Comparison of ENCODE assay signal across 8 cellular contexts in the genomic region with DNA sequence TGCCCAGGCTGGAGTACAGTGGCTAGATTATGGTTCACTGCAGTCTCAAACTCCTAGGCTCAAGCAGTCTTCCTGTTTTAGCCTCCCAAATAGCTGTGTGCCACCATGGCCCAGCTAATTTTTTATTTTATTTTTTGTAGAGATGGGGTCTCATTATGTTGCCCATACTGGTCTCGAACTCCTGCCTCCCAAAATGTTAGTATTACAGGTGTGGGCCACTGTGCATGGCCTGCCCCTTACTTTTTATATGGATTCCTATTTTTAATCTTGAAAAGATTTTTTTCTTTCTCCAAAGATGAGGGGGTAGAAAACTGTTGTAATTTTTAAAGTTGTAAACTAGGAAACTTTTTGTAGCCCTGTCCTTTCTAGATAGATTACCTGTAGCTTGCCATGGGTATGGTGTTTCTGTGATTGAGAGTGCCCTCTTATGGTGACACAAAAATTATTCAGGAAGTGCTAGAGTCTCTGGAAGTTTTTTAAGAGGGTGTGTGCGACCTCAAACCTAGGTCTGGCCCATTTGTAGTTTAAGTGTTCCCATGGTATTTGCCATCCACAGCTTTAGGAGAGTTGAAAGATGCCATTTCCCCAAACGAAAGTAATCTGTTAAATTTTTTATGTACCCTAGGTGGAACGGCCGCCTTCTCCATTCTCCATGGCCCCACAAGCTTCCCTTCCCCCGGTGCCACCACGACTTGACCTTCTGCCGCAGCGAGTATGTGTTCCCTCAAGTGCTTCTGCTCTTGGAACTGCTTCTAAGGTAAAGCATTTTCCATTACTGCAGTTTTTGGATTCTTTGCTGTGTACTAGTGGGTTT. TPM values are rescaled to one million over a fixed set of nuclear protein-coding genes. Genes with fewer than 3 reads are reported as not detected.
DNase-seq lines count a peak whose midpoint lies in the region; ATAC-seq and TF ChIP-seq lines count a peak whose summit lies in the region.

No MANE protein-coding gene starts in this region.

- H3K27ac ChIP-seq in VCaP (no peak overlapping the region), heart left ventricle (no peak overlapping the region)

- DNase-seq in Right ventricle myocardium superior = no peak
- DNase-seq in cardiac septum (ENCODE audit: low spot score) = no peak
- DNase-seq in Kasumi-1 (lab: John Stamatoyannopoulos, UW) = peak; percentile 69 to 71
- no peak for DNase-seq in heart left ventricle
- DNase-seq in epidermal melanocyte (ENCODE audit: insufficient read length, low spot score) = no peak

- no peak for TF ChIP-seq POLR2A in heart left ventricle (IDR thresholded peaks at IDR 0.05)

- H3K36me3 Mint-ChIP-seq in stimulated activated memory B cell treated with anti-CD40 and anti-IgM and Interleukin-4, amounts not matched to agents 10 μg/mL and 1 μg/mL and 100 μg/mL, for 72 hours = peaks cover 56% of the 10 kb centered on the region

- TF ChIP-seq CTCF in VCaP (conservative IDR thresholded peaks at IDR 0.05) (peak; percentile 80), heart left ventricle (IDR thresholded peaks at IDR 0.05) (peak; percentile 24 to 65 (median 46))

- H3K27ac Mint-ChIP-seq in stimulated activated memory B cell treated with anti-CD40 and anti-IgM and Interleukin-4, amounts not matched to agents 10 μg/mL and 1 μg/mL and 100 μg/mL, for 72 hours = no peak overlapping the region

- H3K27me3 ChIP-seq in heart left ventricle = no peaks in the 10 kb centered on the region

- peaks cover 0 to 7% (median 0%) of the 10 kb centered on the region in 12 donors for H3K4me1 ChIP-seq in heart left ventricle

- H3K9me3 Mint-ChIP-seq in stimulated activated memory B cell treated with anti-CD40 and anti-IgM and Interleukin-4, amounts not matched to agents 10 μg/mL and 1 μg/mL and 100 μg/mL, for 72 hours = no peaks in the 10 kb centered on the region

- WGBS in heart left ventricle, 4 donors = 67 to 70% (median 69%) methylated on average over 9 of the region's 9 CpGs

- H3K4me3 ChIP-seq in heart left ventricle = no peak overlapping the region

- ATAC-seq in Right ventricle myocardium superior (ENCODE audit: poor library complexity) (peak; percentile 58), heart left ventricle (peak; percentile 58 to 82 (median 63)), HG02938 (IDR thresholded peaks at IDR 0.05; ENCODE audit: unreplicated experiment) (no peak)
- peak; percentile 69 for ATAC-seq in stimulated activated memory B cell treated with anti-CD40 and anti-IgM and Interleukin-4, amounts not matched to agents 10 μg/mL and 1 μg/mL and 100 μg/mL, for 72 hours

- peaks cover 5% of the 10 kb centered on the region for H3K4me1 Mint-ChIP-seq in stimulated activated memory B cell treated with anti-CD40 and anti-IgM and Interleukin-4, amounts not matched to agents 10 μg/mL and 1 μg/mL and 100 μg/mL, for 72 hours

- H3K9me3 ChIP-seq in heart left ventricle = no peaks in the 10 kb centered on the region

- no peak overlapping the region for H3K4me3 Mint-ChIP-seq in stimulated activated memory B cell treated with anti-CD40 and anti-IgM and Interleukin-4, amounts not matched to agents 10 μg/mL and 1 μg/mL and 100 μg/mL, for 72 hours

- H3K27me3 Mint-ChIP-seq in stimulated activated memory B cell treated with anti-CD40 and anti-IgM and Interleukin-4, amounts not matched to agents 10 μg/mL and 1 μg/mL and 100 μg/mL, for 72 hours = no peaks in the 10 kb centered on the region

- intact Hi-C loops in Right ventricle myocardium superior (cut with DNase I) = no loop called here
- intact Hi-C loops in cardiac septum (cut with DNase I) = loop anchor here (5.0 kb wide), 1 partner anchor 77 kb away; a partner anchor contains a TSS
- intact Hi-C loops in heart left ventricle (cut with DNase I) = loop anchor here in 8 of 10 donors (2.0 to 10.0 kb wide), 7 partner anchors 72 to 150 kb away; a partner anchor contains a TSS

- H3K36me3 ChIP-seq in heart left ventricle = peaks cover 0 to 73% (median 49%) of the 10 kb centered on the region in 9 donors

RNA-seq across cellular contexts. Expression of a gene that starts 32.4 kb away (rescaled TPM):
- total RNA-seq in Right ventricle myocardium superior (41.9 TPM), cardiac septum (110 TPM), heart left ventricle (100 to 1,000 TPM in 6 of 9 donors, 10 to 100 TPM in 3; 46.7 to 380 (median 110) TPM)
- polyA plus RNA-seq in heart left ventricle = 100 to 1,000 TPM in 1 of 2 donors, 10 to 100 TPM in 1; 31.9 to 108 TPM

RNA-seq across cellular contexts. Expression of a gene that starts 49.8 kb away (rescaled TPM):
- total RNA-seq in Right ventricle myocardium superior (12.9 TPM), cardiac septum (10.7 TPM), heart left ventricle (10 to 100 TPM in 8 of 9 donors, 1 to 10 TPM in 1; 8.1 to 22.4 (median 11.8) TPM)
- 10 to 100 TPM in 1 of 2 donors, 1 to 10 TPM in 1; 6.2 to 17.6 TPM for polyA plus RNA-seq in heart left ventricle

RNA-seq across cellular contexts. Expression of a gene that starts 56.1 kb away (rescaled TPM):
- 15.1 TPM for total RNA-seq in Right ventricle myocardium superior
- total RNA-seq in cardiac septum = 33.8 TPM
- 10 to 100 TPM; 12.9 to 47.1 (median 19.8) TPM for total RNA-seq in heart left ventricle
- 10 to 100 TPM; 20.0 to 23.9 TPM for polyA plus RNA-seq in heart left ventricle

Comparison
In these comparisons a context has a peak if more than half of its experiments do, and no peak if none do; other contexts are left out.
1. DNase-seq: peak in Kasumi-1 (2 of 2); none in Right ventricle myocardium superior (single experiment), cardiac septum (single experiment), heart left ventricle (0 of 5) and epidermal melanocyte (single experiment).